In genomic region chr14:55746533-55746932, GRCh38 we compare ENCODE assay signal across 13 cellular contexts.
"Had no signal": no experiment of that assay in that cellular context is flagged by ENCODE, and none has a peak within 500 bp of the region (broad histone marks: within the 10 kb centered on the region; RNA-seq: fewer than 3 reads in every experiment).

No MANE protein-coding gene starts in this region.

- DNase-seq: activated CD4-positive, alpha-beta T cell treated with anti-CD3 and anti-CD28 coated beads for 4 hours; activated CD8-positive, alpha-beta T cell treated with anti-CD3 and anti-CD28 coated beads, Interleukin-2, amount 10 ng/mL, durations not matched to agents 7 days and 5 days; activated naive CD4-positive, alpha-beta T cell treated with Interleukin-2 at 50 U/mL for 16 hours; effector CD4-positive, alpha-beta T cell; left cardiac atrium; natural killer cell; SK-N-SH; stimulated activated CD4-positive, alpha-beta T cell treated with anti-CD3 and anti-CD28 coated beads, Interleukin-4, amount 100 ng/mL, for 1 hour; stimulated activated CD8-positive, alpha-beta memory T cell treated with anti-CD3 and anti-CD28 coated beads, Interleukin-4, amount 100 ng/mL, for 48 hours; T-helper 1 cell; upper lobe of right lung; WERI-Rb-1 had no signal

- H3K9me2 ChIP-seq: SK-N-SH had no signal

- H3K27ac ChIP-seq: upper lobe of right lung, WERI-Rb-1 had no signal

- H3K9me3 ChIP-seq: SK-N-SH, upper lobe of right lung had no signal

- ATAC-seq: activated CD8-positive, alpha-beta T cell treated with anti-CD3 and anti-CD28 coated beads, Interleukin-2, amount 10 ng/mL, durations not matched to agents 7 days and 5 days; left cardiac atrium; natural killer cell; upper lobe of right lung had no signal

- H3K27me3 ChIP-seq: upper lobe of right lung had no signal

- H3K4me3 ChIP-seq: lung, upper lobe of right lung had no signal

- H3K36me3 ChIP-seq: upper lobe of right lung, WERI-Rb-1 had no signal

- H3K4me1 ChIP-seq: upper lobe of right lung had no signal

- H3K9ac ChIP-seq: SK-N-SH had no signal

- H3K4me2 ChIP-seq: SK-N-SH had no signal
